In the genomic region with DNA sequence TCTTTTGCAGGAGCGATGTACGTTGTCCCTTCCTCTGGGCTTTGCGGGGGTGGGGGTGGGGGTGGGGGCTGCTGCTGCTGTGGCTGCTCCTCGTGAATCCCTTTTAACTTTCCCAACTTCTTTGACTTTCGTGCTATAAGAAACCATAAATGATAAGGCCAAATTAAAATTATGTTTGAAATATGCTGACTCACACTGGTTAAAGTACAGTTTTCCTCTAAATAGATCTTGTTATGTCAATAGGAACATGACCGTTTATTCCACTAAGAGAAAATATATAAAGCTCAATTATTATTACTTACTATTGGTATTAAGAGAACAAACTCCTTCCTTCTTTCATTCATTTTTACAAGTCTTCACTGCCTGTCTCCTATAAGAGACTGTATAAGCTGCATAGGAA, we compare ENCODE assay signal across 8 cellular contexts.
"Had no signal": no experiment of that assay in that cellular context is flagged by ENCODE, and none has a peak within 500 bp of the region (broad histone marks: within the 10 kb centered on the region; RNA-seq: fewer than 3 reads in every experiment).

No MANE protein-coding gene starts in this region.

- H3K27me3 Mint-ChIP-seq: IgD-negative memory B cell had no signal

- H3K4me2 ChIP-seq: GM23338 had no signal

- H3K4me3 Mint-ChIP-seq: GM23338, H9, IgD-negative memory B cell had no signal

- H3K9me3 Mint-ChIP-seq: GM23338, H9 had no signal

- DNase-seq: H9, HCEC 1CT, KG1 had no signal

- H3K27ac ChIP-seq: HL-60 had no signal

- H3K27ac Mint-ChIP-seq: GM23338, IgD-negative memory B cell had no signal

- FAIRE-seq: H1, H54 had no signal

- H3K4me1 Mint-ChIP-seq: IgD-negative memory B cell had no signal

- H2AFZ ChIP-seq: GM23338 had no signal

- ATAC-seq: GM23338 had no signal

- H3K4me3 ChIP-seq: GM23338 had no signal
